8 cellular contexts compared by ENCODE assay signal in the genomic region with DNA sequence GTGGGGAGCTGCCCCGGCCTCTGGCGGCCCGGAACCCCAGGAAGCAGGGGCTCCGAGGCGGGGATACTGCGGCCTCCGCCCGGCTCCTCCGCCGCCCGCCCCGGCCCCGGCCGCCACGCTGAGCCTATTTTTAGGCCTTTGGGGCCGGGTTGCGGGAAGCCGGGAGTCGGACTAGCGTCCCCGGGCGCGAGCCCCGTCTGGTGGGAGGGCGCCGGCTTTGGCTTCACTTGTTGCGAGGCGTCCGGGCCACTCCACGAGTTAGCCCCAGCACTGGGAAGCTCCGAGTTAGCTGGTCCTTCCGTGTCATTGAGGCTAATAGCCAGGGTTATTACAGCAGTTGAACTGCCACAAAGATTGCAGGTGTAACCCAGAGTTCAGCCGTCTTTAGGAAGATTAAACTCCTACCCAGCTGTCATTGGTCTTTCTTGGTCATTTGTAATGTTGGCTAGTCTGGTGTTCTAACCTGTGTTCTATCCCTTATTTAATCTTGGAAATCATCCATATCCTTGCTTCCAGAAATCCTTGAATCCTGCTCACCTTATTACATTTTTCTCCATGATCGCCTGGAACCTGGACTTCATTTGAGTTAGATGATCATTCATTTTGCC. TPM values are rescaled to one million over a fixed set of nuclear protein-coding genes. Genes with fewer than 3 reads are reported as not detected.
DNase-seq lines count a peak whose midpoint lies in the region; ATAC-seq, FAIRE-seq and TF ChIP-seq lines count a peak whose summit lies in the region.

No MANE protein-coding gene starts in this region.

- TF ChIP-seq POLR2A in GM12878 (IDR thresholded peaks at IDR 0.05; ENCODE audit: low read depth, low read length) (no peak; the same call in 1 of the 2 replicates), gastrocnemius medialis (IDR thresholded peaks at IDR 0.05) (no peak)

- CTCF ChIA-PET in RWPE1 (lab: Yijun Ruan, JAX) = interaction anchor here (1.1 to 1.4 kb wide), 2 partner anchors 37 to 129 kb away, joined by 3 read pairs; no protein-coding TSS in a partner anchor
- CTCF ChIA-PET in GM12878 (lab: Yijun Ruan, JAX) = interaction anchor here (0.7 to 3.2 kb wide), 8 partner anchors 8 to 1712 kb away, joined by 3 to 14 read pairs (median 3); a partner anchor contains a TSS

- intact Hi-C loops in GM12878 (cut with micrococcal nuclease; ENCODE audit: unreplicated experiment) (no loop called here), gastrocnemius medialis (cut with DNase I; ENCODE audit: low total_unique reads) (no loop called here)

- in situ Hi-C loops in GM12878 (cut with MboI) = no loop called here
- in situ Hi-C loops in gastrocnemius medialis (cut with MboI; ENCODE audit: low sequenced_read_pairs in 4 of 4) = no loop called here

- H3K9ac ChIP-seq in GM12878 (ENCODE audit: control insufficient read depth, insufficient read depth, low read length) (peak overlapping the region; percentile 75), iPS-18a (ENCODE audit: low read length) (peak overlapping the region; percentile 60)

- TF ChIP-seq RAD21 in GM12878 (IDR thresholded peaks at IDR 0.05; ENCODE audit: insufficient read depth, low read depth, low read length) = no peak

- H3K4me2 ChIP-seq in GM12878 (ENCODE audit: control insufficient read depth, insufficient read depth) = peak overlapping the region; percentile 70

- peak overlapping the region; percentile 84 for H2AFZ ChIP-seq in GM12878 (ENCODE audit: control insufficient read depth, low read depth, low read length)

- RAD21 ChIA-PET in GM12878 (lab: Charles Lee; ENCODE audit: unreplicated experiment) = interaction anchor here (1.1 to 2.0 kb wide), 4 partner anchors 9 to 128 kb away, joined by 3 to 8 read pairs (median 4); no protein-coding TSS in a partner anchor

- H3K27me3 ChIP-seq in GM12878 (replicated peaks in 1 of 2; ENCODE audit: control insufficient read depth in 2 of 2, insufficient read depth in 2 of 2, low read length in 1 of 2) (no peaks in the 10 kb centered on the region), iPS-18a (ENCODE audit: control insufficient read depth, insufficient read depth, low read length) (peaks cover 20% of the 10 kb centered on the region), gastrocnemius medialis (no peaks in the 10 kb centered on the region)

- POLR2A ChIA-PET in RWPE1 (lab: Yijun Ruan, JAX; ENCODE audit: low non-redundant PET) (interaction anchor here (0.9 to 1.0 kb wide), 2 partner anchors 9 to 11 kb away, joined by 3 to 5 read pairs; no protein-coding TSS in a partner anchor), GM12878 (lab: Charles Lee) (interaction anchor here (1.1 to 1.4 kb wide), 2 partner anchors 8 to 23 kb away, joined by 3 to 4 read pairs; no protein-coding TSS in a partner anchor)

- no peaks in the 10 kb centered on the region for H3K9me3 ChIP-seq in GM12878 (replicated peaks; ENCODE audit: control insufficient read depth, insufficient read depth, low read length)
- H3K9me3 ChIP-seq in iPS-18a (ENCODE audit: control insufficient read depth, low read depth, low read length) = no peaks in the 10 kb centered on the region
- no peaks in the 10 kb centered on the region for H3K9me3 ChIP-seq in gastrocnemius medialis

- no peaks in the 10 kb centered on the region for H4K20me1 ChIP-seq in GM12878 (ENCODE audit: control insufficient read depth, insufficient read depth)

- ATAC-seq in GM19035 (IDR thresholded peaks at IDR 0.05; ENCODE audit: unreplicated experiment) (peak; percentile 30), HG03175 (IDR thresholded peaks at IDR 0.05; ENCODE audit: unreplicated experiment) (peak; percentile 27), GM12878 (peak; percentile 62), gastrocnemius medialis (peak; percentile 42 to 50)

- no peak for TF ChIP-seq EP300 in GM12878 (IDR thresholded peaks at IDR 0.05; ENCODE audit: borderline replicate concordance in 1 of 2, control insufficient read depth in 1 of 2, low read depth in 2 of 2, low read length in 2 of 2)

- H3K4me3 ChIP-seq in GM12878 = peak overlapping the region; percentile 94
- H3K4me3 ChIP-seq in iPS-18a (ENCODE audit: low read length) = peak overlapping the region; percentile 71
- peak overlapping the region; percentile 77 to 99 (median 96) for H3K4me3 ChIP-seq in gastrocnemius medialis

- FAIRE-seq in GM12878 (lab: Jason Lieb, UNC) = peak; percentile 41

- SMC1A ChIA-PET in GM12878 (lab: Charles Lee; ENCODE audit: uncharacterized antibody, unreplicated experiment) = interaction anchor here (0.5 to 1.7 kb wide), 6 partner anchors 10 to 138 kb away, joined by 3 to 4 read pairs (median 4); no protein-coding TSS in a partner anchor

- TF ChIP-seq CTCF in RWPE1 (conservative IDR thresholded peaks at IDR 0.05; ENCODE audit: low read depth) (no peak), GM12878 (IDR thresholded peaks at IDR 0.05 in 2 of 3, conservative IDR thresholded peaks at IDR 0.05 in 1 of 3; ENCODE audit: control insufficient read depth in 2 of 3, extremely low read depth in 1 of 3, insufficient read depth in 1 of 3, low read depth in 3 of 3, low read length in 3 of 3) (no peak), gastrocnemius medialis (IDR thresholded peaks at IDR 0.05 in 4 of 5, conservative IDR thresholded peaks at IDR 0.05 in 1 of 5) (no peak)

- DNase-seq in COR-L47 (lab: John Stamatoyannopoulos, UW) (peak; percentile 24), RWPE1 (ENCODE audit: low spot score) (peak; percentile 30), GM12878 (ENCODE audit: low read depth, low spot score) (no peak), gastrocnemius medialis (peak in 1 of 2 donors; percentile 53)
- DNase-seq in effector CD4-positive, alpha-beta T cell = no peak

- BruUV-seq in GM12878 (replicated peaks; lab: Mats Ljungman, UMichigan) = no TSS peak

- H3K36me3 ChIP-seq in GM12878 (ENCODE audit: control insufficient read depth in 2 of 2, insufficient read depth in 2 of 2, low read length in 1 of 2) (peaks cover 0 to 5% of the 10 kb centered on the region in 2 experiments; a peak in 1 of 4 replicates), iPS-18a (ENCODE audit: control insufficient read depth, low read depth, low read length) (peaks cover 12% of the 10 kb centered on the region), gastrocnemius medialis (peaks cover 3 to 34% of the 10 kb centered on the region in 2 donors)

- WGBS in GM12878 (ENCODE audit: insufficient coverage, insufficient replicate concordance, low lambda C conversion rate, missing lambda C conversion rate) = 7% methylated on average over 29 of the region's 34 CpGs

- peaks cover 15% of the 10 kb centered on the region for H3K79me2 ChIP-seq in GM12878 (ENCODE audit: control insufficient read depth, insufficient read depth, low read length)

- H3K27ac ChIP-seq in RWPE1 (peak overlapping the region; percentile 79), GM12878 (ENCODE audit: control insufficient read depth, insufficient read depth) (peak overlapping the region; percentile 71), iPS-18a (ENCODE audit: low read length) (no peak overlapping the region), gastrocnemius medialis (peak overlapping the region; percentile 98 to 100 (median 100))

- peaks cover 4% of the 10 kb centered on the region; the same call in 1 of the 2 replicates for H3K4me1 ChIP-seq in GM12878 (ENCODE audit: control insufficient read depth, insufficient read depth, low read length)
- peaks cover 10% of the 10 kb centered on the region for H3K4me1 ChIP-seq in iPS-18a (ENCODE audit: control insufficient read depth, low read depth, low read length)
- peaks cover 17 to 29% of the 10 kb centered on the region in 2 donors for H3K4me1 ChIP-seq in gastrocnemius medialis

TF ChIP-seq in GM12878, 131 proteins besides CTCF, POLR2A, EP300 and RAD21 (continues in another document):
- no peak for TF ChIP-seq SMARCA5 (IDR thresholded peaks at IDR 0.05)
- TF ChIP-seq IKZF1 (conservative IDR thresholded peaks at IDR 0.05) = peak; percentile 23; the same call in 1 of the 2 replicates
- TF ChIP-seq CHD4 (IDR thresholded peaks at IDR 0.05) = no peak
- no peak for TF ChIP-seq ZNF24 (IDR thresholded peaks at IDR 0.05)
- TF ChIP-seq, protein P1, sequence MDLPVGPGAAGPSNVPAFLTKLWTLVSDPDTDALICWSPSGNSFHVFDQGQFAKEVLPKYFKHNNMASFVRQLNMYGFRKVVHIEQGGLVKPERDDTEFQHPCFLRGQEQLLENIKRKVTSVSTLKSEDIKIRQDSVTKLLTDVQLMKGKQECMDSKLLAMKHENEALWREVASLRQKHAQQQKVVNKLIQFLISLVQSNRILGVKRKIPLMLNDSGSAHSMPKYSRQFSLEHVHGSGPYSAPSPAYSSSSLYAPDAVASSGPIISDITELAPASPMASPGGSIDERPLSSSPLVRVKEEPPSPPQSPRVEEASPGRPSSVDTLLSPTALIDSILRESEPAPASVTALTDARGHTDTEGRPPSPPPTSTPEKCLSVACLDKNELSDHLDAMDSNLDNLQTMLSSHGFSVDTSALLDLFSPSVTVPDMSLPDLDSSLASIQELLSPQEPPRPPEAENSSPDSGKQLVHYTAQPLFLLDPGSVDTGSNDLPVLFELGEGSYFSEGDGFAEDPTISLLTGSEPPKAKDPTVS (IDR thresholded peaks at IDR 0.05; ENCODE audit: low read depth, low read length) = no peak

RNA-seq across cellular contexts. Expression of a gene that starts 0.8 kb away (rescaled TPM):
- 3.9 and 5.3 TPM in 2 replicates for total RNA-seq in GM12878 (2013; cell fraction: nucleolus; rRNA removed)
- total RNA-seq in GM12878 (2014; rRNA removed) (12.0 and 16.0 TPM in 2 replicates), GM12878 (2014; rRNA removed; fragmentation: Illumina TruSeq; extraction: Trizol) (18.8 and 19.7 TPM in 2 replicates), GM12878 (2021) (21.1 and 22.4 TPM in 2 replicates), gastrocnemius medialis (100 to 1,000 TPM; 298 to 526 (median 331) TPM)
- 10.8 TPM for polyA plus RNA-seq in GM12878 (2011; ENCODE audit: low read depth)
- polyA plus RNA-seq in GM12878 (2011; rRNA removed) (16.9 and 18.2 TPM in 2 replicates), GM12878 (2014; fragmentation: Illumina TruSeq; extraction: Trizol) (26.4 and 26.6 TPM in 2 replicates), GM12878 (2014; fragmentation: Nextera tagmentation; extraction: Ambion mirVana) (10 to 100 TPM; 23.4 to 36.7 TPM), GM12878 (2014; rRNA removed) (11.8 and 13.0 TPM in 2 replicates), GM12878 (2016; fragmentation: Nextera tagmentation; extraction: Ambion mirVana) (10 to 100 TPM; 33.9 to 38.9 TPM)
- polyA plus RNA-seq in GM12878 (2011; cell fraction: cytosol; rRNA removed) = 14.6 and 18.8 TPM in 2 replicates
- 16.1 and 17.9 TPM in 2 replicates for polyA plus RNA-seq in GM12878 (2011; cell fraction: nucleus; rRNA removed)
- polyA plus RNA-seq in GM12878 (2012) = 13.0 and 15.1 TPM in 2 replicates
- polyA minus RNA-seq in GM12878 (2011; rRNA and poly(A)+ RNA removed) = 13.7 and 19.3 TPM in 2 replicates
- polyA minus RNA-seq in GM12878 (2011; cell fraction: cytosol; rRNA and poly(A)+ RNA removed) = 7.8 and 10.2 TPM in 2 replicates
- 21.2 and 31.4 TPM in 2 replicates for polyA minus RNA-seq in GM12878 (2011; cell fraction: nucleus; rRNA and poly(A)+ RNA removed)

Comparison
In these comparisons a context has a peak if more than half of its experiments do, and no peak if none do; other contexts are left out.
1. DNase-seq: peak in COR-L47 (single experiment) and RWPE1 (single experiment); none in GM12878 (single experiment) and effector CD4-positive, alpha-beta T cell (single experiment).
2. RNA of a gene that starts 0.8 kb away (total RNA-seq): 298 to 526 TPM in gastrocnemius medialis; 3.9 to 22.4 TPM in GM12878; every median in the first group is over 10 times any median in the second.
3. Peak in every context shown above with its lines, with median percentiles within 50 percentile points of each other: ATAC-seq and H3K4me3 ChIP-seq.